Comparison of ENCODE assay signal across 5 cellular contexts in the genomic region with DNA sequence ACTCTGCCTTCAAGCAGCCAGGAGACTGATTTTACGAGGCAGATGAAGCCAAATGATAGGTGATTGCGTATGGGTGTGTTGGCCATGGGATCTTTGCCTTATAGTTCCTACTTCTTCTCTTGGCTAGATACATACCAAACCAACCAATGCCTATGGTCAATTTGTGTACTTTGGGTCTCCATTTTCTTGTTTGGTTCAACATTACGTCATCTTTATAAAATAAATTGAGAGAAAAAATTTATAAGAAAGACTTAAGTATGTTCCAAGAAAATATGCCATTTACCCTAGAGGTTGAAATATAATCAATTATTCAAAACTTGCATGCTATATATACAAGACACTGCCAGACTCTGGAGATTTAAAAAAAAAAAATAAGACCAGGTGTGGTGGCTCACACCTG.
"Had no signal": no experiment of that assay in that cellular context is flagged by ENCODE, and none has a peak within 500 bp of the region (broad histone marks: within the 10 kb centered on the region; RNA-seq: fewer than 3 reads in every experiment).

No MANE protein-coding gene starts in this region.

- H3K4me2 ChIP-seq: KMS-11 had no signal

- DNase-seq: IMR-90, KBM-7, KG1 had no signal

- H3K27ac ChIP-seq: HL-60, KMS-11 had no signal

- H3K9ac ChIP-seq: KMS-11 had no signal
